1 cellular context compared by ENCODE assay signal in the genomic region with DNA sequence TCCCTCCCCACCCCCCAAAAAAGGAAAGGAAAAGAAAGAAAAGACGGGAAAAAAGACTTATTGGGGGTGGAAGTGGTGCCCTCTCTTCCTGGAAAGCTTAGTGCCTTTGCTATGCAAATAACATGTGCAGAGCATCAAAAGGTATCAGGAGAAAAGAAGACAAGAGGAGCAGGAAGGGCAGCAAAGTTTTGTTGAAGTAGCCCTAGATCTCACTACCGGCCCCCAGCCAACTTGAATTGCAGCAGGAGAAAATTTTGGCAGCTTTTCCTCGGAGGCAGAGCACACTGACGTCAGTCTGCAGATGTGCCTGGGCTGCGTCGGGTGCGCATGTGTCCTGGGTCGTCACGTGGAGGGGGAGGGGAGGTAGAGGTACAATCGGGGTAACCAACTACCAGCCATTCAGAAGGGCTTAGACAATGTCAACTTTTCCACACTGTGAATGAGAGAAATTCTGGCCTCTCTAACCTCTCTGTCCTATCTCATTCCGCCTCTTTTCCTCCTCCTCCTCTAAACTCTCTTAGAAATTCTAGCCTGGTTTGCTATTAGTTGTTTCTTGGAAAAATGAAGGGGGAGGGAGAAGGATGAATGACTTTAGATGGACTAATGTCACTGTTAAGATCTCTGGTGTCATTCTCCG.
TF ChIP-seq lines count a peak whose summit lies in the region.

A gene with protein sequence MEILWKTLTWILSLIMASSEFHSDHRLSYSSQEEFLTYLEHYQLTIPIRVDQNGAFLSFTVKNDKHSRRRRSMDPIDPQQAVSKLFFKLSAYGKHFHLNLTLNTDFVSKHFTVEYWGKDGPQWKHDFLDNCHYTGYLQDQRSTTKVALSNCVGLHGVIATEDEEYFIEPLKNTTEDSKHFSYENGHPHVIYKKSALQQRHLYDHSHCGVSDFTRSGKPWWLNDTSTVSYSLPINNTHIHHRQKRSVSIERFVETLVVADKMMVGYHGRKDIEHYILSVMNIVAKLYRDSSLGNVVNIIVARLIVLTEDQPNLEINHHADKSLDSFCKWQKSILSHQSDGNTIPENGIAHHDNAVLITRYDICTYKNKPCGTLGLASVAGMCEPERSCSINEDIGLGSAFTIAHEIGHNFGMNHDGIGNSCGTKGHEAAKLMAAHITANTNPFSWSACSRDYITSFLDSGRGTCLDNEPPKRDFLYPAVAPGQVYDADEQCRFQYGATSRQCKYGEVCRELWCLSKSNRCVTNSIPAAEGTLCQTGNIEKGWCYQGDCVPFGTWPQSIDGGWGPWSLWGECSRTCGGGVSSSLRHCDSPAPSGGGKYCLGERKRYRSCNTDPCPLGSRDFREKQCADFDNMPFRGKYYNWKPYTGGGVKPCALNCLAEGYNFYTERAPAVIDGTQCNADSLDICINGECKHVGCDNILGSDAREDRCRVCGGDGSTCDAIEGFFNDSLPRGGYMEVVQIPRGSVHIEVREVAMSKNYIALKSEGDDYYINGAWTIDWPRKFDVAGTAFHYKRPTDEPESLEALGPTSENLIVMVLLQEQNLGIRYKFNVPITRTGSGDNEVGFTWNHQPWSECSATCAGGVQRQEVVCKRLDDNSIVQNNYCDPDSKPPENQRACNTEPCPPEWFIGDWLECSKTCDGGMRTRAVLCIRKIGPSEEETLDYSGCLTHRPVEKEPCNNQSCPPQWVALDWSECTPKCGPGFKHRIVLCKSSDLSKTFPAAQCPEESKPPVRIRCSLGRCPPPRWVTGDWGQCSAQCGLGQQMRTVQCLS (N-terminal part only) (minus strand): TSS at position 286 of the 637 bp plus-strand sequence. CDS start 8,247 bp downstream, outside the sequence.

TF ChIP-seq in HepG2, 621 proteins besides CTCF, POLR2A, EP300 and RAD21 (continued from another document and continues in another):
- TF ChIP-seq, protein P1, sequence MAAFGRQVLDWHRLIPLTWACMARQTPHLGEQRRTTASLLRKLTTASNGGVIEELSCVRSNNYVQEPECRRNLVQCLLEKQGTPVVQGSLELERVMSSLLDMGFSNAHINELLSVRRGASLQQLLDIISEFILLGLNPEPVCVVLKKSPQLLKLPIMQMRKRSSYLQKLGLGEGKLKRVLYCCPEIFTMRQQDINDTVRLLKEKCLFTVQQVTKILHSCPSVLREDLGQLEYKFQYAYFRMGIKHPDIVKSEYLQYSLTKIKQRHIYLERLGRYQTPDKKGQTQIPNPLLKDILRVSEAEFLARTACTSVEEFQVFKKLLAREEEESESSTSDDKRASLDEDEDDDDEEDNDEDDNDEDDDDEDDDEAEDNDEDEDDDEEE (CRISPR knock-in tag; IDR thresholded peaks at IDR 0.05): no peak
- TF ChIP-seq HDAC1 (CRISPR knock-in tag; IDR thresholded peaks at IDR 0.05) (peak; percentile 67; the same call in 1 of the 2 replicates), ZNF644 (CRISPR knock-in tag; IDR thresholded peaks at IDR 0.05; ENCODE audit: low read depth) (0 out of 2 replicates have a peak, but pooled peaks have one; percentile 6), CREB3 (CRISPR knock-in tag; IDR thresholded peaks at IDR 0.05) (no peak), ZNF747 (CRISPR knock-in tag; IDR thresholded peaks at IDR 0.05; ENCODE audit: borderline replicate concordance) (0 out of 2 replicates have a peak, but pooled peaks have one; percentile 28), SAP130 (CRISPR knock-in tag; IDR thresholded peaks at IDR 0.05; ENCODE audit: low read depth) (peak; percentile 48), ZFP36L2 (CRISPR knock-in tag; IDR thresholded peaks at IDR 0.05) (no peak), KDM4B (CRISPR knock-in tag; IDR thresholded peaks at IDR 0.05) (no peak), ZUFSP (CRISPR knock-in tag; IDR thresholded peaks at IDR 0.05; ENCODE audit: borderline replicate concordance) (no peak), ZNF788 (CRISPR knock-in tag; IDR thresholded peaks at IDR 0.05; ENCODE audit: borderline replicate concordance) (0 out of 2 replicates have a peak, but pooled peaks have one; percentile 20), SIN3A (IDR thresholded peaks at IDR 0.05; ENCODE audit: borderline replicate concordance, low read depth, low read length) (peak; percentile 62; the same call in 1 of the 2 replicates), ARNT (IDR thresholded peaks at IDR 0.05) (no peak), NR2F1 (CRISPR knock-in tag; IDR thresholded peaks at IDR 0.05) (no peak), SMARCC2 (IDR thresholded peaks at IDR 0.05) (no peak), KLF16 (CRISPR knock-in tag; IDR thresholded peaks at IDR 0.05) (no peak; a peak in 1 of 4 replicates), JUND (CRISPR knock-in tag; IDR thresholded peaks at IDR 0.05) (0 out of 2 replicates have a peak, but pooled peaks have one; percentile 33), HMGA1 (CRISPR knock-in tag; conservative IDR thresholded peaks at IDR 0.05) (no peak), CC2D1A (CRISPR knock-in tag; IDR thresholded peaks at IDR 0.05) (no peak), SETDB1 (CRISPR knock-in tag; IDR thresholded peaks at IDR 0.05; ENCODE audit: borderline replicate concordance) (no peak), U2AF2 (IDR thresholded peaks at IDR 0.05; ENCODE audit: low read depth, low read length) (no peak), ZBTB4 (CRISPR knock-in tag; IDR thresholded peaks at IDR 0.05; ENCODE audit: borderline replicate concordance) (no peak), RBM39 (IDR thresholded peaks at IDR 0.05; ENCODE audit: low read depth, low read length, poor library complexity, severe bottlenecking) (no peak), MYPOP (CRISPR knock-in tag; IDR thresholded peaks at IDR 0.05) (no peak; the same call in 1 of the 2 replicates), GATAD2A (CRISPR knock-in tag; IDR thresholded peaks at IDR 0.05) (no peak), ATF7 (IDR thresholded peaks at IDR 0.05) (no peak), ATF7 (CRISPR knock-in tag; IDR thresholded peaks at IDR 0.05) (peak; percentile 78; the same call in 1 of the 2 replicates), MEF2D (CRISPR knock-in tag; IDR thresholded peaks at IDR 0.05) (no peak), ZNF558 (CRISPR knock-in tag; IDR thresholded peaks at IDR 0.05; ENCODE audit: borderline replicate concordance) (no peak), ZNF570 (CRISPR knock-in tag; IDR thresholded peaks at IDR 0.05; ENCODE audit: borderline replicate concordance) (no peak), USF2 (IDR thresholded peaks at IDR 0.05; ENCODE audit: low read depth, low read length) (peak; percentile 91), USF2 (CRISPR knock-in tag; IDR thresholded peaks at IDR 0.05; ENCODE audit: borderline replicate concordance) (peak; percentile 89; the same call in 1 of the 2 replicates), SIX4 (CRISPR knock-in tag; IDR thresholded peaks at IDR 0.05) (no peak), ASH2L (IDR thresholded peaks at IDR 0.05; ENCODE audit: insufficient read length, low read depth, low read length) (no peak), MAFG (CRISPR knock-in tag; IDR thresholded peaks at IDR 0.05) (no peak), KDM5B (CRISPR knock-in tag; IDR thresholded peaks at IDR 0.05; ENCODE audit: borderline replicate concordance) (0 out of 2 replicates have a peak, but pooled peaks have one; percentile 44), SOX6 (IDR thresholded peaks at IDR 0.05) (no peak), SOX6 (CRISPR knock-in tag; IDR thresholded peaks at IDR 0.05) (peak; percentile 53), HNRNPK (IDR thresholded peaks at IDR 0.05; ENCODE audit: low read depth, low read length, poor library complexity, severe bottlenecking) (no peak)
- TF ChIP-seq, protein P2, sequence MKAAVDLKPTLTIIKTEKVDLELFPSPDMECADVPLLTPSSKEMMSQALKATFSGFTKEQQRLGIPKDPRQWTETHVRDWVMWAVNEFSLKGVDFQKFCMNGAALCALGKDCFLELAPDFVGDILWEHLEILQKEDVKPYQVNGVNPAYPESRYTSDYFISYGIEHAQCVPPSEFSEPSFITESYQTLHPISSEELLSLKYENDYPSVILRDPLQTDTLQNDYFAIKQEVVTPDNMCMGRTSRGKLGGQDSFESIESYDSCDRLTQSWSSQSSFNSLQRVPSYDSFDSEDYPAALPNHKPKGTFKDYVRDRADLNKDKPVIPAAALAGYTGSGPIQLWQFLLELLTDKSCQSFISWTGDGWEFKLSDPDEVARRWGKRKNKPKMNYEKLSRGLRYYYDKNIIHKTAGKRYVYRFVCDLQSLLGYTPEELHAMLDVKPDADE (CRISPR knock-in tag; IDR thresholded peaks at IDR 0.05): no peak
- TF ChIP-seq, protein P3, sequence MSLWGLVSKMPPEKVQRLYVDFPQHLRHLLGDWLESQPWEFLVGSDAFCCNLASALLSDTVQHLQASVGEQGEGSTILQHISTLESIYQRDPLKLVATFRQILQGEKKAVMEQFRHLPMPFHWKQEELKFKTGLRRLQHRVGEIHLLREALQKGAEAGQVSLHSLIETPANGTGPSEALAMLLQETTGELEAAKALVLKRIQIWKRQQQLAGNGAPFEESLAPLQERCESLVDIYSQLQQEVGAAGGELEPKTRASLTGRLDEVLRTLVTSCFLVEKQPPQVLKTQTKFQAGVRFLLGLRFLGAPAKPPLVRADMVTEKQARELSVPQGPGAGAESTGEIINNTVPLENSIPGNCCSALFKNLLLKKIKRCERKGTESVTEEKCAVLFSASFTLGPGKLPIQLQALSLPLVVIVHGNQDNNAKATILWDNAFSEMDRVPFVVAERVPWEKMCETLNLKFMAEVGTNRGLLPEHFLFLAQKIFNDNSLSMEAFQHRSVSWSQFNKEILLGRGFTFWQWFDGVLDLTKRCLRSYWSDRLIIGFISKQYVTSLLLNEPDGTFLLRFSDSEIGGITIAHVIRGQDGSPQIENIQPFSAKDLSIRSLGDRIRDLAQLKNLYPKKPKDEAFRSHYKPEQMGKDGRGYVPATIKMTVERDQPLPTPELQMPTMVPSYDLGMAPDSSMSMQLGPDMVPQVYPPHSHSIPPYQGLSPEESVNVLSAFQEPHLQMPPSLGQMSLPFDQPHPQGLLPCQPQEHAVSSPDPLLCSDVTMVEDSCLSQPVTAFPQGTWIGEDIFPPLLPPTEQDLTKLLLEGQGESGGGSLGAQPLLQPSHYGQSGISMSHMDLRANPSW (CRISPR knock-in tag; IDR thresholded peaks at IDR 0.05; ENCODE audit: borderline replicate concordance): no peak
- TF ChIP-seq, protein P4, sequence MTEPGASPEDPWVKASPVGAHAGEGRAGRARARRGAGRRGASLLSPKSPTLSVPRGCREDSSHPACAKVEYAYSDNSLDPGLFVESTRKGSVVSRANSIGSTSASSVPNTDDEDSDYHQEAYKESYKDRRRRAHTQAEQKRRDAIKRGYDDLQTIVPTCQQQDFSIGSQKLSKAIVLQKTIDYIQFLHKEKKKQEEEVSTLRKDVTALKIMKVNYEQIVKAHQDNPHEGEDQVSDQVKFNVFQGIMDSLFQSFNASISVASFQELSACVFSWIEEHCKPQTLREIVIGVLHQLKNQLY (CRISPR knock-in tag; IDR thresholded peaks at IDR 0.05): peak; percentile 13; the same call in 1 of the 2 replicates
